ENCODE assay signal across 8 cellular contexts in genomic region chr6:116278853-116279231, GRCh38. TPM values are rescaled to one million over a fixed set of nuclear protein-coding genes. Genes with fewer than 3 reads are reported as not detected.
DNase-seq lines count a peak whose midpoint lies in the region; ATAC-seq and TF ChIP-seq lines count a peak whose summit lies in the region.

No MANE protein-coding gene starts in this region.

- no peaks in the 10 kb centered on the region for H3K9me2 ChIP-seq in SU-DHL-6 (replicated peaks; ENCODE audit: insufficient read depth, low read length)

- peaks cover 7% of the 10 kb centered on the region; the same call in 1 of the 2 replicates for H3F3A ChIP-seq in SU-DHL-6 (ENCODE audit: insufficient read depth)

- H3K4me3 ChIP-seq in SU-DHL-6 (ENCODE audit: insufficient read depth, low read length, poor library complexity, severe bottlenecking) (peak overlapping the region; percentile 76), epithelial cell of esophagus (ENCODE audit: low read length) (peak overlapping the region; percentile 63)

- peaks cover 50% of the 10 kb centered on the region for H3K79me2 ChIP-seq in SU-DHL-6 (ENCODE audit: insufficient read depth, low read length)

- no peaks in the 10 kb centered on the region for H3K9me3 ChIP-seq in SU-DHL-6 (ENCODE audit: insufficient read depth, low read length)

- H3K27me3 ChIP-seq in SU-DHL-6 (ENCODE audit: low read length): no peaks in the 10 kb centered on the region

- no peaks in the 10 kb centered on the region for H3K9me3 Mint-ChIP-seq in natural killer cell treated with Interleukin-12 subunit alpha and Interleukin-12 subunit beta and Interleukin-15 and Interleukin-18, amount 100 ng/mL, for 72 hours

- H3K4me1 Mint-ChIP-seq in natural killer cell treated with Interleukin-12 subunit alpha and Interleukin-12 subunit beta and Interleukin-15 and Interleukin-18, amount 100 ng/mL, for 72 hours (ENCODE audit: low read depth in 2 of 2): peaks cover 36 to 55% of the 10 kb centered on the region in 2 donors

- no peaks in the 10 kb centered on the region for H3K27me3 Mint-ChIP-seq in natural killer cell treated with Interleukin-12 subunit alpha and Interleukin-12 subunit beta and Interleukin-15 and Interleukin-18, amount 100 ng/mL, for 72 hours

- H3K36me3 Mint-ChIP-seq in natural killer cell treated with Interleukin-12 subunit alpha and Interleukin-12 subunit beta and Interleukin-15 and Interleukin-18, amount 100 ng/mL, for 72 hours: peaks cover 33% of the 10 kb centered on the region

- intact Hi-C loops in Right ventricle myocardium inferior (cut with DNase I): loop anchor here (2.0 to 5.0 kb wide), 2 partner anchors 24 to 93 kb away; partner anchors contain the start of genes DSE and TSPYL4
- intact Hi-C loops in cardiac septum (cut with DNase I): loop anchor here (1.0 to 5.0 kb wide), 3 partner anchors 25 to 292 kb away; partner anchors contain the start of genes RWDD1 and TSPYL4

- DNase-seq in Right ventricle myocardium inferior (ENCODE audit: missing footprints) (peak; percentile 75), cardiac septum (ENCODE audit: low spot score) (no peak), epithelial cell of esophagus (ENCODE audit: low read depth) (peak; percentile 35), inferior parietal cortex (ENCODE audit: extremely low spot score) (no peak), occipital lobe (lab: John Stamatoyannopoulos, UW) (no peak)
- no peak for DNase-seq in natural killer cell treated with Interleukin-12 subunit alpha and Interleukin-12 subunit beta and Interleukin-15 and Interleukin-18, amount 100 ng/mL, for 72 hours (ENCODE audit: low spot score)

- H3K36me3 ChIP-seq in SU-DHL-6 (ENCODE audit: low read length): no peaks in the 10 kb centered on the region

- ATAC-seq in Right ventricle myocardium inferior: peak; percentile 49
- ATAC-seq in natural killer cell treated with Interleukin-12 subunit alpha and Interleukin-12 subunit beta and Interleukin-15 and Interleukin-18, amount 100 ng/mL, for 72 hours: no peak
- no peak for ATAC-seq in HG03045 (IDR thresholded peaks at IDR 0.05; ENCODE audit: unreplicated experiment)

- no peak for TF ChIP-seq CTCF in SU-DHL-6 (IDR thresholded peaks at IDR 0.05; ENCODE audit: insufficient read depth, low read length, poor library complexity, severe bottlenecking)
- no peak for TF ChIP-seq CTCF in epithelial cell of esophagus (IDR thresholded peaks at IDR 0.05; ENCODE audit: insufficient read depth, low read depth, low read length, missing control alignments)

- peak overlapping the region; percentile 100 for H3K4me3 Mint-ChIP-seq in natural killer cell treated with Interleukin-12 subunit alpha and Interleukin-12 subunit beta and Interleukin-15 and Interleukin-18, amount 100 ng/mL, for 72 hours

- H3K9ac ChIP-seq in SU-DHL-6 (ENCODE audit: low read length): peak overlapping the region; percentile 77

- H4K20me1 ChIP-seq in SU-DHL-6 (ENCODE audit: low read depth, low read length): peaks cover 18% of the 10 kb centered on the region

- peak overlapping the region; percentile 75 for H3K27ac ChIP-seq in SU-DHL-6 (ENCODE audit: low read depth, low read length)

- H3K27ac Mint-ChIP-seq in natural killer cell treated with Interleukin-12 subunit alpha and Interleukin-12 subunit beta and Interleukin-15 and Interleukin-18, amount 100 ng/mL, for 72 hours: peak overlapping the region; percentile 99

- H3K4me2 ChIP-seq in SU-DHL-6 (ENCODE audit: low read depth, low read length, poor library complexity, severe bottlenecking): peak overlapping the region; percentile 78

- H2AFZ ChIP-seq in SU-DHL-6 (ENCODE audit: low read depth, low read length, severe bottlenecking): no peak overlapping the region

RNA-seq across cellular contexts. Expression of gene TSPYL1, which starts 0.9 kb away (rescaled TPM):
- total RNA-seq in Right ventricle myocardium inferior: 80.6 TPM
- 125 TPM for total RNA-seq in cardiac septum
- total RNA-seq in natural killer cell treated with Interleukin-12 subunit alpha and Interleukin-12 subunit beta and Interleukin-15 and Interleukin-18, amount 100 ng/mL, for 72 hours: 10 to 100 TPM; 40.4 to 50.9 TPM
- 205 TPM for total RNA-seq in occipital lobe

RNA-seq across cellular contexts. Expression of gene TSPYL4, which starts 25.0 kb away (rescaled TPM):
- 27.4 TPM for total RNA-seq in Right ventricle myocardium inferior
- 29.7 TPM for total RNA-seq in cardiac septum
- 10 to 100 TPM; 14.3 to 16.6 TPM for total RNA-seq in natural killer cell treated with Interleukin-12 subunit alpha and Interleukin-12 subunit beta and Interleukin-15 and Interleukin-18, amount 100 ng/mL, for 72 hours
- 70.2 TPM for total RNA-seq in occipital lobe

Comparison
In these comparisons a context has a peak if more than half of its experiments do, and no peak if none do; other contexts are left out.
1. DNase-seq: peak in Right ventricle myocardium inferior (single experiment) and epithelial cell of esophagus (single experiment); none in cardiac septum (single experiment), natural killer cell treated with Interleukin-12 subunit alpha and Interleukin-12 subunit beta and Interleukin-15 and Interleukin-18, amount 100 ng/mL, for 72 hours (single experiment), inferior parietal cortex (single experiment) and occipital lobe (single experiment).